In genomic region chr16:81699596-81699995, GRCh38 we compare ENCODE assay signal across 18 cellular contexts.
DNase-seq lines count a peak whose midpoint lies in the region; ATAC-seq and TF ChIP-seq lines count a peak whose summit lies in the region.
"Had no signal": no experiment of that assay in that cellular context is flagged by ENCODE, and none has a peak within 500 bp of the region (broad histone marks: within the 10 kb centered on the region; RNA-seq: fewer than 3 reads in every experiment).

No MANE protein-coding gene starts in this region.

- H3K4ac ChIP-seq in H9 (ENCODE audit: low read depth, low read length), result no peak overlapping the region
- H3K4ac ChIP-seq in neuronal stem cell (ENCODE audit: low read length), result no peak overlapping the region

- H2AFZ ChIP-seq in H9 (ENCODE audit: low read length), result no peak overlapping the region
- H2AFZ ChIP-seq in neuronal stem cell (ENCODE audit: low read length), result no peak overlapping the region

- H4K20me1 ChIP-seq in H9 (ENCODE audit: control insufficient read depth, insufficient read depth, insufficient read length), result no peaks in the 10 kb centered on the region

- H3K79me1 ChIP-seq in H9 (ENCODE audit: insufficient read depth, low read depth, low read length, poor library complexity, severe bottlenecking) (no peaks in the 10 kb centered on the region), neuronal stem cell (ENCODE audit: low read depth, low read length) (peaks cover 1% of the 10 kb centered on the region)

- TF ChIP-seq CTCF in H9 (conservative IDR thresholded peaks at IDR 0.05), result no peak
- no peak for TF ChIP-seq CTCF in natural killer cell (IDR thresholded peaks at IDR 0.05)

- no peak overlapping the region for H2BK120ac ChIP-seq in H9 (ENCODE audit: low read depth, low read length, poor library complexity, severe bottlenecking)
- H2BK120ac ChIP-seq in neuronal stem cell (ENCODE audit: low read depth, low read length), result no peak overlapping the region

- H3K36me3 Mint-ChIP-seq in activated T-cell treated with anti-CD3 and anti-CD28 coated beads, Interleukin-2, amount 50 U/mL, for 72 hours (ENCODE audit: insufficient read depth in 2 of 2), result peaks cover 0 to 2% of the 10 kb centered on the region in 2 donors
- H3K36me3 Mint-ChIP-seq in activated T-cell treated with anti-CD3 and anti-CD28 coated beads, Interleukin-2, amount 50 U/mL, for 4 hours (ENCODE audit: insufficient read depth), result peaks cover 32% of the 10 kb centered on the region
- H3K36me3 Mint-ChIP-seq in H9 (ENCODE audit: insufficient read depth in 1 of 3, low read depth in 3 of 3) (peaks cover 21 to 44% (median 40%) of the 10 kb centered on the region in 3 experiments; a peak in 6 of 7 replicates), natural killer cell (no peaks in the 10 kb centered on the region)
- H3K36me3 Mint-ChIP-seq in effector memory CD8-positive, alpha-beta T cell (ENCODE audit: insufficient read depth), result peaks cover 36% of the 10 kb centered on the region

- H3K4me1 ChIP-seq in H9 (ENCODE audit: insufficient read depth, low read length), result no peaks in the 10 kb centered on the region
- peaks cover 17 to 41% of the 10 kb centered on the region in 2 donors for H3K4me1 ChIP-seq in neuronal stem cell (ENCODE audit: control insufficient read depth in 2 of 2, insufficient read depth in 1 of 2, low read depth in 1 of 2, low read length in 2 of 2)

- no peak overlapping the region for H2AK5ac ChIP-seq in H9 (ENCODE audit: insufficient read length, low read length)
- H2AK5ac ChIP-seq in neuronal stem cell (ENCODE audit: low read depth, low read length), result no peak overlapping the region

- no peak overlapping the region for H3K27ac ChIP-seq in H9 (ENCODE audit: insufficient read length, low read depth, low read length)
- H3K27ac ChIP-seq in neuronal stem cell (replicated peaks; ENCODE audit: low read length), result no peak overlapping the region
- H3K27ac ChIP-seq: 22Rv1 had no signal

- no peak overlapping the region for H3K4me2 ChIP-seq in H9 (ENCODE audit: insufficient read depth, insufficient read length, low read length)
- no peak overlapping the region for H3K4me2 ChIP-seq in neuronal stem cell (ENCODE audit: insufficient read depth, low read length, poor library complexity, severe bottlenecking)

- no peak overlapping the region for H3T11ph ChIP-seq in H9 (ENCODE audit: low read length)

- H3K9ac ChIP-seq in H9 (ENCODE audit: extremely low read depth, insufficient read length, low read length) (no peak overlapping the region), neuronal stem cell (ENCODE audit: low read depth, low read length, poor library complexity) (no peak overlapping the region)

- H3K36me3 ChIP-seq in neuronal stem cell (replicated peaks in 1 of 2; ENCODE audit: control insufficient read depth in 2 of 2, insufficient read depth in 2 of 2, low read length in 2 of 2), result peaks cover 18 to 31% of the 10 kb centered on the region in 2 donors

- H3K18ac ChIP-seq in H9 (ENCODE audit: insufficient read length, low read depth, low read length) (no peak overlapping the region), neuronal stem cell (ENCODE audit: low read length) (peak overlapping the region; percentile 59)

- no peak overlapping the region for H3K4me3 ChIP-seq in neuronal stem cell (ENCODE audit: low read length in 2 of 2)
- H3K4me3 ChIP-seq: GM12878 had no signal

- WGBS in H9 (ENCODE audit: extremely low coverage, insufficient read length, low lambda C conversion rate), result no CpG with 5 or more reads among the region's 10 CpGs
- no CpG with 5 or more reads among the region's 10 CpGs for WGBS in neuronal stem cell (ENCODE audit: extremely low coverage in 2 of 2, insufficient read length in 2 of 2, insufficient replicate concordance in 1 of 2), 2 donors

- H4K8ac ChIP-seq in H9 (replicated peaks; ENCODE audit: insufficient read length, low read depth, low read length), result no peak overlapping the region
- H4K8ac ChIP-seq in neuronal stem cell (ENCODE audit: low read depth, low read length), result no peak overlapping the region

- H3K56ac ChIP-seq in H9 (ENCODE audit: insufficient read length, low read depth, low read length), result no peak overlapping the region

- H2BK20ac ChIP-seq in H9 (ENCODE audit: low read depth, low read length, poor library complexity, severe bottlenecking), result no peak overlapping the region

- no peak for ATAC-seq in activated T-cell treated with anti-CD3 and anti-CD28 coated beads, Interleukin-2, amount 50 U/mL, for 72 hours (replicated peaks in 1 of 2)
- no peak for ATAC-seq in activated T-cell treated with anti-CD3 and anti-CD28 coated beads, Interleukin-2, amount 50 U/mL, for 4 hours
- no peak for ATAC-seq in effector memory CD8-positive, alpha-beta T cell (replicated peaks)
- ATAC-seq in natural killer cell, result no peak
- no peak for ATAC-seq in GM21381 (IDR thresholded peaks at IDR 0.05; ENCODE audit: unreplicated experiment)
- ATAC-seq: GM12878 had no signal

- no peak overlapping the region for H3K14ac ChIP-seq in H9 (ENCODE audit: insufficient read depth, low read length)
- no peak overlapping the region for H3K14ac ChIP-seq in neuronal stem cell (ENCODE audit: low read length)

- H3K23me2 ChIP-seq in H9 (ENCODE audit: insufficient read length, low read depth, low read length, poor library complexity, severe bottlenecking), result no peaks in the 10 kb centered on the region

- no peaks in the 10 kb centered on the region for H3K79me2 ChIP-seq in H9 (ENCODE audit: insufficient read depth, low read length)

- no peak overlapping the region for H4K5ac ChIP-seq in H9 (ENCODE audit: insufficient read length, low read depth, low read length)

- no peak overlapping the region for H2BK15ac ChIP-seq in H9 (ENCODE audit: low read depth, low read length)
- H2BK15ac ChIP-seq in neuronal stem cell (ENCODE audit: low read length), result no peak overlapping the region

- no peak for DNase-seq in activated T-cell treated with anti-CD3 and anti-CD28 coated beads, Interleukin-2, amount 50 U/mL, for 72 hours
- DNase-seq in activated T-cell treated with anti-CD3 and anti-CD28 coated beads, Interleukin-2, amount 50 U/mL, for 4 hours, result no peak
- DNase-seq in H9 (no peak), neuronal stem cell (ENCODE audit: low spot score) (no peak), NCI-H524 treated with DMSO at 0.1 percent for 48 hours (lab: John Stamatoyannopoulos, UW) (no peak), natural killer cell (no peak)
- no peak for DNase-seq in effector memory CD8-positive, alpha-beta T cell
- DNase-seq: GDM1, H7, NCI-H1105 treated with DMSO at 0.1 percent for 48 hours, NCI-H1694 treated with DMSO at 0.1 percent for 48 hours, NCI-H2107, NCI-H2227 treated with DMSO at 0.1 percent for 48 hours, NCI-H69, OCI-M1 had no signal

- H3K27me3 ChIP-seq in H9 (ENCODE audit: insufficient read depth, low read length), result no peaks in the 10 kb centered on the region
- H3K27me3 ChIP-seq in neuronal stem cell (ENCODE audit: control insufficient read depth in 3 of 3, insufficient read depth in 3 of 3, low read depth in 1 of 3, low read length in 3 of 3), result no peaks in the 10 kb centered on the region

- intact Hi-C loops in natural killer cell (cut with micrococcal nuclease), result no loop called here

- H3K9me3 ChIP-seq in H9 (ENCODE audit: control insufficient read depth, low read depth, low read length) (no peaks in the 10 kb centered on the region), neuronal stem cell (replicated peaks in 1 of 2; ENCODE audit: control insufficient read depth in 2 of 2, insufficient read depth in 1 of 2, low read depth in 1 of 2, low read length in 2 of 2) (no peaks in the 10 kb centered on the region)

- no peaks in the 10 kb centered on the region for H3K27me3 Mint-ChIP-seq in activated T-cell treated with anti-CD3 and anti-CD28 coated beads, Interleukin-2, amount 50 U/mL, for 72 hours (ENCODE audit: low read depth)
- no peaks in the 10 kb centered on the region for H3K27me3 Mint-ChIP-seq in activated T-cell treated with anti-CD3 and anti-CD28 coated beads, Interleukin-2, amount 50 U/mL, for 4 hours (ENCODE audit: low read depth)
- H3K27me3 Mint-ChIP-seq in H9 (ENCODE audit: low read depth) (no peaks in the 10 kb centered on the region), natural killer cell (ENCODE audit: low read depth in 2 of 2) (no peaks in the 10 kb centered on the region)
- no peaks in the 10 kb centered on the region for H3K27me3 Mint-ChIP-seq in effector memory CD8-positive, alpha-beta T cell

- H4K91ac ChIP-seq in H9 (ENCODE audit: insufficient read length, low read depth, low read length) (no peak overlapping the region), neuronal stem cell (ENCODE audit: low read depth, low read length, poor library complexity) (no peak overlapping the region)

- H3K4me3 Mint-ChIP-seq in activated T-cell treated with anti-CD3 and anti-CD28 coated beads, Interleukin-2, amount 50 U/mL, for 72 hours, result no peak overlapping the region
- no peak overlapping the region for H3K4me3 Mint-ChIP-seq in activated T-cell treated with anti-CD3 and anti-CD28 coated beads, Interleukin-2, amount 50 U/mL, for 4 hours
- H3K4me3 Mint-ChIP-seq in H9, result no peak overlapping the region
- no peak overlapping the region for H3K4me3 Mint-ChIP-seq in effector memory CD8-positive, alpha-beta T cell
- H3K4me3 Mint-ChIP-seq in natural killer cell, result no peak overlapping the region

- no peak overlapping the region for H2BK5ac ChIP-seq in H9 (ENCODE audit: insufficient read length, low read length)
- peak overlapping the region; percentile 83 for H2BK5ac ChIP-seq in neuronal stem cell (ENCODE audit: low read length)

- H2BK12ac ChIP-seq in H9 (ENCODE audit: insufficient read length, low read depth, low read length), result no peak overlapping the region
- no peak overlapping the region for H2BK12ac ChIP-seq in neuronal stem cell (ENCODE audit: low read length)

- H3K9me3 Mint-ChIP-seq in activated T-cell treated with anti-CD3 and anti-CD28 coated beads, Interleukin-2, amount 50 U/mL, for 72 hours, result no peaks in the 10 kb centered on the region
- H3K9me3 Mint-ChIP-seq in activated T-cell treated with anti-CD3 and anti-CD28 coated beads, Interleukin-2, amount 50 U/mL, for 4 hours, result no peaks in the 10 kb centered on the region
- H3K9me3 Mint-ChIP-seq in H9 (no peaks in the 10 kb centered on the region), natural killer cell (no peaks in the 10 kb centered on the region)
- no peaks in the 10 kb centered on the region for H3K9me3 Mint-ChIP-seq in effector memory CD8-positive, alpha-beta T cell

- H3K27ac Mint-ChIP-seq in activated T-cell treated with anti-CD3 and anti-CD28 coated beads, Interleukin-2, amount 50 U/mL, for 72 hours, result peak overlapping the region; percentile 24
- peak overlapping the region; percentile 36 to 69 (median 56); a peak in 2 of 7 replicates for H3K27ac Mint-ChIP-seq in H9
- peak overlapping the region; percentile 17 to 93 for H3K27ac Mint-ChIP-seq in effector memory CD8-positive, alpha-beta T cell
- H3K27ac Mint-ChIP-seq in natural killer cell, result peak overlapping the region in 1 of 2 donors; percentile 48

- H3K23ac ChIP-seq in H9 (ENCODE audit: insufficient read length, low read depth, low read length), result no peak overlapping the region
- peak overlapping the region; percentile 9 for H3K23ac ChIP-seq in neuronal stem cell (ENCODE audit: low read depth, low read length, poor library complexity)

- peaks cover 16% of the 10 kb centered on the region for H3K4me1 Mint-ChIP-seq in activated T-cell treated with anti-CD3 and anti-CD28 coated beads, Interleukin-2, amount 50 U/mL, for 72 hours (ENCODE audit: low read depth)
- H3K4me1 Mint-ChIP-seq in activated T-cell treated with anti-CD3 and anti-CD28 coated beads, Interleukin-2, amount 50 U/mL, for 4 hours (ENCODE audit: low read depth), result peaks cover 4% of the 10 kb centered on the region
- H3K4me1 Mint-ChIP-seq in H9 (peaks cover 4 to 15% of the 10 kb centered on the region in 2 experiments; a peak in 2 of 4 replicates), natural killer cell (peaks cover 0 to 6% of the 10 kb centered on the region in 2 donors)
- peaks cover 4 to 10% of the 10 kb centered on the region in 2 donors for H3K4me1 Mint-ChIP-seq in effector memory CD8-positive, alpha-beta T cell (ENCODE audit: low read depth in 2 of 2)
